Comparison of ENCODE assay signal across 20 cellular contexts in the genomic region with DNA sequence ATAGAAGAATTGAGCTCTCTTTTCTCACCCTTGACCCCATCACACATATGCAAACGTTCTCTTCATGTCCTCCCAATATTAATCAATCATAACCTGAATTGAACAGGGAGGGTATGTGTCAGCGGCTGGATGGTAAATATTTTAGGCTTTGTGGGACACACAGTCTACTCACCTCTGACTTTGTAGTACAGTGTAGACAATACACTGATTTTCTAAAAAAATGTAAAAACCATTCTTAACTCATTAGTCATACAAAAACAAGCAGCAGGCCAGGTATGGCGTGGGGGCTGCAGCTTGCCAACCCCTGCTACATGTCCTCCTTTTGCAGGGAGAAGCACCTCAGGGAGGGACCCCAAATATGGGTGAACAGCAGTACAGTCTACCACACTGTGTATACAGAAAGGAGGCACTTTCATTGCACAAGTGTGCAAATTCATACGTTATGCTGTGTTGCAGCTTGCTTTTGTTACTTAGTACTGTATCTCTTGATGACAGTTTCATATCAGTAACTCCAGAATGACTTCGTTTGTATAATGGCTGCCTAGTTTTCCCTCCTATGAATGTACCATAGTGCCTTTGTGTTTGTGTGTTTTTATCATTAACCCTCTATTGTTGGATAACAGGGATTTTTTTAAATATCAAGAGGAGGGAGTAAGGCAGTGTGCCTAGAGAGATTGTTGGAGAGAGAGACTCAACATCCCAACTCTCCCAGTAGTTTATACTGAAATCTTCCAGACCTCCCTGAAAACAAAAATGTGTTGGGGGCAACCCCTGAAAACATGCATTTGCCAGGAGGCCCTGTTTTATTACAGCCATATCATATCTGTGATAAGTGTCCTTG.
"Had no signal": no experiment of that assay in that cellular context is flagged by ENCODE, and none has a peak within 500 bp of the region (broad histone marks: within the 10 kb centered on the region; RNA-seq: fewer than 3 reads in every experiment).

No MANE protein-coding gene starts in this region.

- H3K36me3 ChIP-seq: gastroesophageal sphincter, heart right ventricle had no signal

- H3K9me3 Mint-ChIP-seq: activated T-cell treated with anti-CD3 and anti-CD28 coated beads, Interleukin-2, amount 50 U/mL, for 24 hours had no signal

- H3K27me3 ChIP-seq: gastroesophageal sphincter, heart right ventricle had no signal

- H3K27ac ChIP-seq: gastroesophageal sphincter had no signal

- H3K4me3 ChIP-seq: gastroesophageal sphincter, heart right ventricle, lung had no signal

- H3K4me1 ChIP-seq: gastroesophageal sphincter had no signal

- H3K27ac Mint-ChIP-seq: activated CD4-positive, alpha-beta T cell treated with anti-CD3 and anti-CD28 coated beads for 36 hours; activated CD8-positive, alpha-beta T cell treated with anti-CD3 and anti-CD28 coated beads, Interleukin-2, amount 10 ng/mL, durations not matched to agents 7 days and 5 days; activated naive CD8-positive, alpha-beta T cell treated with anti-CD3 and anti-CD28 coated beads, Interleukin-2, amount 10 ng/mL, durations not matched to agents 7 days and 5 days; activated T-cell treated with anti-CD3 and anti-CD28 coated beads, Interleukin-2, amount 50 U/mL, for 24 hours; activated T-helper 2 cell treated with anti-CD3 and anti-CD28 coated beads, Interferon-gamma antibody, Interleukin-2, Interleukin-4, amounts not matched to agents 10 μg/mL and 5 μg/mL and 100 μg/mL, durations not matched to agents 14 hours and 24 hours and 36 hours; nephron progenitor cell; stimulated activated naive B cell treated with anti-CD40 and anti-IgM and Interleukin-4, amounts not matched to agents 10 μg/mL and 1 μg/mL and 100 μg/mL, for 72 hours; WTC11 had no signal

- DNase-seq: activated CD4-positive, alpha-beta T cell treated with anti-CD3 and anti-CD28 coated beads for 36 hours; activated CD8-positive, alpha-beta T cell treated with anti-CD3 and anti-CD28 coated beads, Interleukin-2, amount 10 ng/mL, durations not matched to agents 7 days and 5 days; activated naive CD4-positive, alpha-beta T cell treated with Interleukin-2 at 50 U/mL for 16 hours; activated naive CD8-positive, alpha-beta T cell treated with anti-CD3 and anti-CD28 coated beads, Interleukin-2, amount 10 ng/mL, durations not matched to agents 7 days and 5 days; activated T-cell treated with anti-CD3 and anti-CD28 coated beads, Interleukin-2, amount 50 U/mL, for 24 hours; amygdala; central memory CD4-positive, alpha-beta T cell; erythroblast; heart right ventricle; left colon; midbrain; nephron progenitor cell; nucleus accumbens; stimulated activated naive B cell treated with anti-CD40 and anti-IgM and Interleukin-4, amounts not matched to agents 10 μg/mL and 1 μg/mL and 100 μg/mL, for 72 hours had no signal

- FAIRE-seq: colon, endometrium had no signal

- H3K4me3 Mint-ChIP-seq: activated CD4-positive, alpha-beta T cell treated with anti-CD3 and anti-CD28 coated beads for 36 hours; activated CD8-positive, alpha-beta T cell treated with anti-CD3 and anti-CD28 coated beads, Interleukin-2, amount 10 ng/mL, durations not matched to agents 7 days and 5 days; activated naive CD8-positive, alpha-beta T cell treated with anti-CD3 and anti-CD28 coated beads, Interleukin-2, amount 10 ng/mL, durations not matched to agents 7 days and 5 days; activated T-cell treated with anti-CD3 and anti-CD28 coated beads, Interleukin-2, amount 50 U/mL, for 24 hours; nephron progenitor cell; stimulated activated naive B cell treated with anti-CD40 and anti-IgM and Interleukin-4, amounts not matched to agents 10 μg/mL and 1 μg/mL and 100 μg/mL, for 72 hours; WTC11 had no signal

- H3K4me1 Mint-ChIP-seq: activated CD4-positive, alpha-beta T cell treated with anti-CD3 and anti-CD28 coated beads for 36 hours; activated naive CD8-positive, alpha-beta T cell treated with anti-CD3 and anti-CD28 coated beads, Interleukin-2, amount 10 ng/mL, durations not matched to agents 7 days and 5 days; stimulated activated naive B cell treated with anti-CD40 and anti-IgM and Interleukin-4, amounts not matched to agents 10 μg/mL and 1 μg/mL and 100 μg/mL, for 72 hours had no signal

- ATAC-seq: activated CD4-positive, alpha-beta T cell treated with anti-CD3 and anti-CD28 coated beads for 36 hours; activated CD8-positive, alpha-beta T cell treated with anti-CD3 and anti-CD28 coated beads, Interleukin-2, amount 10 ng/mL, durations not matched to agents 7 days and 5 days; gastroesophageal sphincter; left colon; stimulated activated naive B cell treated with anti-CD40 and anti-IgM and Interleukin-4, amounts not matched to agents 10 μg/mL and 1 μg/mL and 100 μg/mL, for 72 hours; WTC11 had no signal

- H3K36me3 Mint-ChIP-seq: activated naive CD8-positive, alpha-beta T cell treated with anti-CD3 and anti-CD28 coated beads, Interleukin-2, amount 10 ng/mL, durations not matched to agents 7 days and 5 days; stimulated activated naive B cell treated with anti-CD40 and anti-IgM and Interleukin-4, amounts not matched to agents 10 μg/mL and 1 μg/mL and 100 μg/mL, for 72 hours had no signal
